In genomic region chr22:45273452-45274075, GRCh38 we compare ENCODE assay signal across 31 cellular contexts. TPM values are rescaled to one million over a fixed set of nuclear protein-coding genes. Genes with fewer than 3 reads are reported as not detected.
A peak's percentile ranks its signal among the peaks of the same experiment; 100 is the strongest.
DNase-seq lines count a peak whose midpoint lies in the region; ATAC-seq and TF ChIP-seq lines count a peak whose summit lies in the region.
"Had no signal": no experiment of that assay in that cellular context is flagged by ENCODE, and none has a peak within 500 bp of the region (broad histone marks: within the 10 kb centered on the region; RNA-seq: fewer than 3 reads in every experiment).

No MANE protein-coding gene starts in this region.

- H3K27ac ChIP-seq in IMR-90 (ENCODE audit: insufficient read depth, low read length): no peak overlapping the region
- no peak overlapping the region for H3K27ac ChIP-seq in duodenal mucosa (ENCODE audit: low read depth, low read length)
- peak overlapping the region in 3 of 5 donors; percentile 12 to 80 (median 18) for H3K27ac ChIP-seq in stomach
- H3K27ac ChIP-seq: left lung, vagina had no signal

- no peak overlapping the region for H2AFZ ChIP-seq in IMR-90 (replicated peaks; ENCODE audit: low read length, poor library complexity)

- H3K9ac ChIP-seq in IMR-90 (ENCODE audit: low read depth, low read length): no peak overlapping the region
- peak overlapping the region; percentile 7 to 25 for H3K9ac ChIP-seq in duodenal mucosa (ENCODE audit: low read depth in 1 of 2, low read length in 2 of 2)

- no peak overlapping the region for H3K56ac ChIP-seq in IMR-90 (ENCODE audit: extremely low read depth, insufficient read depth, low read length)

- no peak overlapping the region for H3K4me3 ChIP-seq in IMR-90 (ENCODE audit: insufficient read depth, low read depth, low read length)
- peak overlapping the region; percentile 29 to 32 for H3K4me3 ChIP-seq in duodenal mucosa (ENCODE audit: low read depth in 1 of 2, low read length in 2 of 2)
- H3K4me3 ChIP-seq in stomach: no peak overlapping the region
- H3K4me3 ChIP-seq: left lung, thoracic aorta, vagina had no signal

- H2BK5ac ChIP-seq in IMR-90 (ENCODE audit: low read depth, low read length, poor library complexity, severe bottlenecking): no peak overlapping the region

- H3K27me3 Mint-ChIP-seq in nephron (ENCODE audit: low read depth): peaks cover 31% of the 10 kb centered on the region

- H3K27ac Mint-ChIP-seq in nephron: peak overlapping the region in 2 of 3 experiments; percentile 49 to 66
- H3K27ac Mint-ChIP-seq: activated naive CD8-positive, alpha-beta T cell treated with anti-CD3 and anti-CD28 coated beads, Interleukin-2, amount 10 ng/mL, durations not matched to agents 7 days and 5 days; H9; stimulated activated naive CD8-positive, alpha-beta T cell treated with anti-CD3 and anti-CD28 coated beads, Interleukin-15, Interleukin-2, amounts not matched to agents 100 ng/mL and 50 ng/mL, for 24 hours had no signal

- H2BK15ac ChIP-seq in IMR-90 (ENCODE audit: low read depth, low read length): no peak overlapping the region; the same call in 2 of the 3 replicates

- intact Hi-C loops in IMR-90 (cut with micrococcal nuclease) (no loop called here), stomach (cut with DNase I; ENCODE audit: low total_unique reads) (loop anchor here (5.0 kb wide), 1 partner anchor 154 kb away; no protein-coding TSS in a partner anchor)

- H3K4ac ChIP-seq in IMR-90 (ENCODE audit: low read depth, low read length): no peak overlapping the region

- H4K20me1 ChIP-seq in IMR-90 (ENCODE audit: insufficient read depth, low read length): no peaks in the 10 kb centered on the region

- H4K8ac ChIP-seq in IMR-90 (ENCODE audit: low read depth in 2 of 2, low read length in 2 of 2): no peak overlapping the region

- dilution Hi-C loops in IMR-90 (cut with HindIII; ENCODE audit: low sequenced_read_pairs, unreplicated experiment): no loop called here

- H3K14ac ChIP-seq in IMR-90 (replicated peaks; ENCODE audit: low read depth, low read length): no peak overlapping the region

- H3K79me1 ChIP-seq in IMR-90 (ENCODE audit: low read depth in 1 of 2, low read length in 2 of 2): no peaks in the 10 kb centered on the region

- H2BK120ac ChIP-seq in IMR-90 (ENCODE audit: low read depth, low read length): no peak overlapping the region

- no peaks in the 10 kb centered on the region for H3K9me3 ChIP-seq in IMR-90 (ENCODE audit: control insufficient read depth, insufficient read depth, low read length)
- no peaks in the 10 kb centered on the region for H3K9me3 ChIP-seq in duodenal mucosa (ENCODE audit: control insufficient read depth in 1 of 2, low read length in 2 of 2)
- no peaks in the 10 kb centered on the region for H3K9me3 ChIP-seq in stomach
- H3K9me3 ChIP-seq: left lung, thoracic aorta, vagina had no signal

- BruUV-seq in IMR-90 (replicated peaks; lab: Mats Ljungman, UMichigan): no TSS peak

- no peaks in the 10 kb centered on the region for H3K9me1 ChIP-seq in IMR-90 (ENCODE audit: insufficient read depth, low read length)

- 0 out of 2 replicates have a peak overlapping the region, but pooled peaks have one; percentile 20 for H2AK5ac ChIP-seq in IMR-90 (ENCODE audit: low read depth, low read length)

- H3K36me3 ChIP-seq in IMR-90 (ENCODE audit: control insufficient read depth, insufficient read depth, low read length): no peaks in the 10 kb centered on the region
- no peaks in the 10 kb centered on the region for H3K36me3 ChIP-seq in duodenal mucosa (ENCODE audit: control insufficient read depth in 1 of 2, insufficient read depth in 2 of 2, low read length in 2 of 2)
- H3K36me3 ChIP-seq in stomach: no peaks in the 10 kb centered on the region
- H3K36me3 ChIP-seq: left lung, thoracic aorta, vagina had no signal

- H3K4me1 Mint-ChIP-seq in nephron: peaks cover 35% of the 10 kb centered on the region

- H3K23ac ChIP-seq in IMR-90 (ENCODE audit: low read depth, low read length): no peak overlapping the region

- TF ChIP-seq RAD21 in IMR-90 (IDR thresholded peaks at IDR 0.05; ENCODE audit: low read length): no peak

- H3K9me3 Mint-ChIP-seq in nephron: no peaks in the 10 kb centered on the region
- H3K9me3 Mint-ChIP-seq: activated naive CD8-positive, alpha-beta T cell treated with anti-CD3 and anti-CD28 coated beads, Interleukin-2, amount 10 ng/mL, durations not matched to agents 7 days and 5 days; H9; naive thymus-derived CD4-positive, alpha-beta T cell; stimulated activated naive CD8-positive, alpha-beta T cell treated with anti-CD3 and anti-CD28 coated beads, Interleukin-15, Interleukin-2, amounts not matched to agents 100 ng/mL and 50 ng/mL, for 24 hours had no signal

- ATAC-seq in IMR-90 (ENCODE audit: low read depth) (no peak), GM19463 (IDR thresholded peaks at IDR 0.05; ENCODE audit: unreplicated experiment) (no peak)
- ATAC-seq in stimulated activated naive CD8-positive, alpha-beta T cell treated with anti-CD3 and anti-CD28 coated beads, Interleukin-15, Interleukin-2, amounts not matched to agents 100 U/mL and 50 U/mL, for 24 hours: no peak
- ATAC-seq: left lung; naive thymus-derived CD4-positive, alpha-beta T cell; Panc1 had no signal

- in situ Hi-C loops in IMR-90 (cut with MboI; ENCODE audit: low sequenced_read_pairs): no loop called here

- no peak overlapping the region for H4K91ac ChIP-seq in IMR-90 (ENCODE audit: insufficient read depth, low read depth, low read length)

- H3K4me1 ChIP-seq in IMR-90 (ENCODE audit: control insufficient read depth, insufficient read depth, low read length): peaks cover 9% of the 10 kb centered on the region
- H3K4me1 ChIP-seq in duodenal mucosa (ENCODE audit: control insufficient read depth in 1 of 2, insufficient read depth in 2 of 2, low read length in 2 of 2): peaks cover 27 to 30% of the 10 kb centered on the region in 2 donors
- H3K4me1 ChIP-seq in stomach: peaks cover 0 to 44% (median 26%) of the 10 kb centered on the region in 4 donors

- peak overlapping the region; percentile 5 for H2AK9ac ChIP-seq in IMR-90 (replicated peaks; ENCODE audit: low read depth, low read length, poor library complexity)

- 93% methylated on average over 6 of the region's 15 CpGs; no CpG with 5 or more reads in 1 of the 2 experiments for WGBS in IMR-90 (ENCODE audit: extremely low coverage in 2 of 2, insufficient read length in 1 of 2), 2 experiments
- WGBS in stomach, 5 donors: 56 to 78% (median 66%) methylated on average over 12 to 15 of the region's 15 CpGs

- H3K4me3 Mint-ChIP-seq in nephron: no peak overlapping the region
- H3K4me3 Mint-ChIP-seq: activated naive CD8-positive, alpha-beta T cell treated with anti-CD3 and anti-CD28 coated beads, Interleukin-2, amount 10 ng/mL, durations not matched to agents 7 days and 5 days; H9; naive thymus-derived CD4-positive, alpha-beta T cell; stimulated activated naive CD8-positive, alpha-beta T cell treated with anti-CD3 and anti-CD28 coated beads, Interleukin-15, Interleukin-2, amounts not matched to agents 100 ng/mL and 50 ng/mL, for 24 hours had no signal

- H3K27me3 ChIP-seq in IMR-90 (ENCODE audit: control insufficient read depth, insufficient read depth, low read length) (peaks cover 8% of the 10 kb centered on the region), duodenal mucosa (ENCODE audit: control insufficient read depth in 1 of 2, insufficient read depth in 2 of 2, low read length in 2 of 2) (no peaks in the 10 kb centered on the region), stomach (peaks cover 0 to 4% (median 0%) of the 10 kb centered on the region in 3 donors)
- H3K27me3 ChIP-seq: vagina had no signal

- CTCF ChIA-PET in IMR-90 (lab: Yijun Ruan, JAX): interaction anchor here (0.7 to 2.6 kb wide), 2 partner anchors 279 to 993 kb away, joined by 7 to 10 read pairs; no protein-coding TSS in a partner anchor

- H3K36me3 Mint-ChIP-seq in nephron (ENCODE audit: low read depth): no peaks in the 10 kb centered on the region
- H3K36me3 Mint-ChIP-seq: activated naive CD8-positive, alpha-beta T cell treated with anti-CD3 and anti-CD28 coated beads, Interleukin-2, amount 10 ng/mL, durations not matched to agents 7 days and 5 days; naive thymus-derived CD4-positive, alpha-beta T cell had no signal

- no peak overlapping the region for H2BK20ac ChIP-seq in IMR-90 (ENCODE audit: low read depth, low read length)

- H4K5ac ChIP-seq in IMR-90 (ENCODE audit: low read depth, low read length): no peak overlapping the region

- POLR2A ChIA-PET in IMR-90 (lab: Charles Lee; ENCODE audit: unreplicated experiment): no interaction called here

- TF ChIP-seq EP300 in stomach (IDR thresholded peaks at IDR 0.05): no peak

- H3K4me2 ChIP-seq in IMR-90 (ENCODE audit: low read depth, low read length): no peak overlapping the region

- TF ChIP-seq POLR2A in IMR-90 (IDR thresholded peaks at IDR 0.05; ENCODE audit: low read depth, low read length) (no peak), stomach (IDR thresholded peaks at IDR 0.05) (no peak)

- no peak overlapping the region for H3K18ac ChIP-seq in IMR-90 (ENCODE audit: low read depth, low read length)

- DNase-seq in IMR-90 (no peak), stomach (no peak), DMS53 treated with DMSO at 0.1 percent for 48 hours (lab: John Stamatoyannopoulos, UW; ENCODE audit: unreplicated experiment) (no peak)
- DNase-seq in stimulated activated naive CD8-positive, alpha-beta T cell treated with anti-CD3 and anti-CD28 coated beads, Interleukin-15, Interleukin-2, amounts not matched to agents 100 U/mL and 50 U/mL, for 24 hours: no peak
- DNase-seq: activated CD4-positive, alpha-beta T cell treated with anti-CD3 and anti-CD28 coated beads for 4 hours; activated effector memory CD4-positive, alpha-beta T cell treated with Interleukin-2 at 50 U/mL for 16 hours; activated naive CD8-positive, alpha-beta T cell treated with anti-CD3 and anti-CD28 coated beads, Interleukin-2, amount 10 ng/mL, durations not matched to agents 7 days and 5 days; activated T-cell treated with anti-CD3 and anti-CD28 coated beads for 4 hours; DMS153; effector CD4-positive, alpha-beta T cell; H9; left lung; naive thymus-derived CD4-positive, alpha-beta T cell; NCI-H1048; NCI-H1694 treated with DMSO at 0.1 percent for 48 hours; NCI-H446; NCI-H774; occipital lobe; SIG-M5; stimulated activated CD4-positive, alpha-beta T cell treated with anti-CD3 and anti-CD28 coated beads, Interleukin-1b, Interleukin-23, amount 100 ng/mL, for 48 hours had no signal

- TF ChIP-seq CTCF in IMR-90 (conservative IDR thresholded peaks at IDR 0.05; ENCODE audit: low read depth, low read length) (no peak), nephron (IDR thresholded peaks at IDR 0.05; ENCODE audit: unreplicated experiment in 3 of 3) (no peak), stomach (IDR thresholded peaks at IDR 0.05) (no peak)

RNA-seq across cellular contexts. Expression of gene UPK3A, which starts 11.2 kb away (rescaled TPM):
- total RNA-seq in IMR-90 (2012; rRNA removed): not detected in 2 replicates
- polyA plus RNA-seq in IMR-90 (2012; rRNA removed): not detected in 2 replicates
- not detected in 2 replicates for polyA plus RNA-seq in IMR-90 (2012; cell fraction: cytosol; rRNA removed)
- not detected in 2 replicates for polyA plus RNA-seq in IMR-90 (2012; cell fraction: nucleus; rRNA removed; ENCODE audit: low replicate concordance)
- 1 to 10 TPM in 1 of 5 donors, not detected in 4; 1.3 TPM for total RNA-seq in stomach
- under 1 TPM in 2 of 3 donors, not detected in 1; 0.10 to 0.76 TPM for polyA plus RNA-seq in stomach
- total RNA-seq: activated naive CD8-positive, alpha-beta T cell treated with anti-CD3 and anti-CD28 coated beads, Interleukin-2, amount 10 ng/mL, durations not matched to agents 7 days and 5 days; aorta; bronchial epithelial cell; H9; left lung; mesenteric fat pad; occipital lobe; thoracic aorta; vagina had no signal
- polyA plus RNA-seq: aorta, BJ had no signal

RNA-seq across cellular contexts. Expression of gene KIAA0930, which starts 32.9 kb away (rescaled TPM):
- 21.7 and 25.3 TPM in 2 replicates for total RNA-seq in IMR-90 (2012; rRNA removed)
- polyA plus RNA-seq in IMR-90 (2012; rRNA removed): 34.1 and 38.1 TPM in 2 replicates
- 45.7 and 62.0 TPM in 2 replicates for polyA plus RNA-seq in IMR-90 (2012; cell fraction: cytosol; rRNA removed)
- polyA plus RNA-seq in IMR-90 (2012; cell fraction: nucleus; rRNA removed; ENCODE audit: low replicate concordance): 134 and 167 TPM in 2 replicates
- 10 to 100 TPM in 4 of 5 donors, 1 to 10 TPM in 1; 7.1 to 42.3 (median 11.3) TPM for total RNA-seq in stomach
- polyA plus RNA-seq in stomach: 10 to 100 TPM; 21.7 to 26.6 (median 25.2) TPM

RNA-seq across cellular contexts. Expression of gene FAM118A, which starts 36.2 kb away (rescaled TPM):
- total RNA-seq in IMR-90 (2012; rRNA removed) (15.8 and 20.6 TPM in 2 replicates), stomach (100 to 1,000 TPM in 2 of 5 donors, 10 to 100 TPM in 3; 13.8 to 747 (median 93.7) TPM)
- polyA plus RNA-seq in IMR-90 (2012; rRNA removed) (83.4 and 95.6 TPM in 2 replicates), stomach (10 to 100 TPM; 12.0 to 29.8 (median 13.4) TPM)
- polyA plus RNA-seq in IMR-90 (2012; cell fraction: cytosol; rRNA removed): 27.4 and 66.8 TPM in 2 replicates
- 778 and 1,218 TPM in 2 replicates for polyA plus RNA-seq in IMR-90 (2012; cell fraction: nucleus; rRNA removed; ENCODE audit: low replicate concordance)

Comparison
In these comparisons a context has a peak if more than half of its experiments do, and no peak if none do; other contexts are left out.
1. H3K27ac ChIP-seq: peak in stomach (3 of 5); none in IMR-90 (single experiment) and duodenal mucosa (single experiment).
2. H3K4me3 ChIP-seq: peak in duodenal mucosa (2 of 2); none in IMR-90 (single experiment) and stomach (0 of 4).